In the genomic region with DNA sequence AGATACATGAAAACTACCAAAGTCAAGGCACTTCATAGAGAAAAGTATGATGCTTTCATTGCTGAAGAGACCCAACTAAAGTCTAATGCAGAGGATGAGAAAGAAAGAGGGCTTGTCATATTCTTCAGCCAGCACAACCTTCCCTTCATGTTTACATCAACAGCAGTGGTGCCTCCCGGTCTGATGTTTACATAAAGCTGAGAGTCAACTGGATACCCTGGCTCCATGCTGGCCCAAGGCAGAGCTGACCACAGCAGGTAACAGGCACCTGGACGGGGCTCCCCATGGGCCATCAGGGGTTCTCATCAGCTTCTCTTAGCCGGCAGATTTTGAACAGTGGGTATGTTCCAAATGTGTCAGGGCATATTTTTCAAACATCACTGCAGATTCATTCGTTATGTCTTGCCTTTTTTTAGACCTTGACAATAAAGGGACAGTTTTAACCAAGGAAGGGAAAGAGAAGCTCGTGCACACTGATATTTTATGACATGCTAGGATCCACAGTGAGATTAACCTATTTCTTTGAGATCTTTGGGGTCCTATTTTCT, we compare ENCODE assay signal across 19 cellular contexts.
"Had no signal": no experiment of that assay in that cellular context is flagged by ENCODE, and none has a peak within 500 bp of the region (broad histone marks: within the 10 kb centered on the region; RNA-seq: fewer than 3 reads in every experiment).

No MANE protein-coding gene starts in this region.

- DNase-seq: activated CD8-positive, alpha-beta memory T cell treated with anti-CD3 and anti-CD28 coated beads, Interleukin-2, amount 10 ng/mL, durations not matched to agents 7 days and 5 days; activated CD8-positive, alpha-beta T cell treated with anti-CD3 and anti-CD28 coated beads for 36 hours; activated gamma-delta T cell; activated naive CD4-positive, alpha-beta T cell treated with anti-CD3 and anti-CD28 coated beads, Interleukin-2, amount 50 U/mL, for 16 hours; activated naive CD8-positive, alpha-beta T cell treated with anti-CD3 and anti-CD28 coated beads, Interleukin-2, amount 50 U/mL, for 24 hours; activated T-cell treated with anti-CD3 and anti-CD28 coated beads for 4 hours; effector memory CD4-positive, alpha-beta T cell; gastrocnemius medialis; hippocampal formation; right cardiac atrium; stimulated activated CD4-positive, alpha-beta T cell treated with anti-CD3 and anti-CD28 coated beads, Interleukin-12 subunit alpha, Interleukin-12 subunit beta, amount 100 ng/mL, for 4 hours; stimulated activated naive CD8-positive, alpha-beta T cell treated with anti-CD3 and anti-CD28 coated beads, Interleukin-15, amount 100 ng/mL, for 72 hours; tibial artery had no signal

- H3K36me3 ChIP-seq: cardiac muscle cell, esophagus muscularis mucosa, gastrocnemius medialis, neutrophil, tibial artery had no signal

- H3K9ac ChIP-seq: parathyroid adenoma had no signal

- H3K79me2 ChIP-seq: parathyroid adenoma had no signal

- H3K4me1 ChIP-seq: esophagus muscularis mucosa, gastrocnemius medialis, parathyroid adenoma, tibial artery had no signal

- ATAC-seq: activated CD4-positive, CD25-positive, alpha-beta regulatory T cell treated with anti-CD3 and anti-CD28 coated beads, Interleukin-2, amount 50 U/mL, for 24 hours; activated CD8-positive, alpha-beta memory T cell treated with anti-CD3 and anti-CD28 coated beads, Interleukin-2, amount 10 ng/mL, durations not matched to agents 7 days and 5 days; activated CD8-positive, alpha-beta T cell treated with anti-CD3 and anti-CD28 coated beads for 36 hours; activated naive CD8-positive, alpha-beta T cell treated with anti-CD3 and anti-CD28 coated beads, Interleukin-2, amount 50 U/mL, for 24 hours; gastrocnemius medialis; natural killer cell treated with Interleukin-12 subunit alpha and Interleukin-12 subunit beta and Interleukin-15 and Interleukin-18, amount 100 ng/mL, for 72 hours; right cardiac atrium; stimulated activated naive CD8-positive, alpha-beta T cell treated with anti-CD3 and anti-CD28 coated beads, Interleukin-15, amount 100 ng/mL, for 72 hours had no signal

- H3K4me3 ChIP-seq: cardiac muscle cell, esophagus muscularis mucosa, gastrocnemius medialis, tibial artery had no signal

- H3K27me3 ChIP-seq: cardiac muscle cell, esophagus muscularis mucosa, gastrocnemius medialis, neutrophil, tibial artery had no signal

- H3K27ac ChIP-seq: cardiac muscle cell, esophagus muscularis mucosa, gastrocnemius medialis, neutrophil, parathyroid adenoma, tibial artery had no signal
